Comparison of ENCODE assay signal across 31 cellular contexts in the genomic region with DNA sequence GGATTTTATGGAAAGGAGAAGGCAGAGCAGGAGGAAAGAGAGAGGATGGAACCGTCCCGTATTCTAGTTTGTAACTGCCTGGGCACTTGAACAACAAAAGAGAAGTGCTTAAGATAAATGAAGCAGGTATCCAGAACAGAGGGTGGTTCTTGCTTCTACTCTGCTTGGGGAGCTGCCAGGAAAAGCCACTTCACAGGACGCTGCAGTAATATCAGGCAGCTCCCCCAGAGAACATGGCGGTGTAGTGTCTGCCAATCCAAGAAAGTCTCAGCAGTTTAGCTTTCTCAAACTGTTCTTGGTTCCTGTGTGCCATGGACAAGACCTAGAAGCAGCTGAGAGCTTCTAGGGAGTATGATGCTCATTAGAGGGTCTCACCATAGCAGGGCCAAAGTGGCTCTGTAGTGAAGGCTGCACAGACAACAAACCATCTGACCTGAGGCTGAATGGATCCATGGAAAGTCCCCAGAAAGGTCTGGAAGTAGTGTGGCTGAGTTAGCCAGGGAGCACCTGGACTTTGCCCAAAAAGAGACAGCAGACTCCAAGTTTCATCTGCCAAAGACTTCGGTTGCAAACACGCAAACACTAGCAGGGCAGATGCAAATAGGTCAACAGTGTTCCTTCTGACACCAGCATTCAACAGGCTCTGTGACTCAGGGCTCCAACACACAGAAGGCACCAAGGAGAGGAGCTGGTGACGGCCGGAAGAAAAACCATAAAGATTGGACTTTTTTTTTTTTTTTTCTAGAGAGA.
DNase-seq lines count a peak whose midpoint lies in the region; ATAC-seq and TF ChIP-seq lines count a peak whose summit lies in the region.
"Had no signal": no experiment of that assay in that cellular context is flagged by ENCODE, and none has a peak within 500 bp of the region (broad histone marks: within the 10 kb centered on the region; RNA-seq: fewer than 3 reads in every experiment).

No MANE protein-coding gene starts in this region.

- H3K4me3 ChIP-seq in tibial nerve = no peak overlapping the region
- H3K4me3 ChIP-seq: BLaER1, GM12878, lung, mucosa of descending colon, ovary, smooth muscle cell, stomach, tibial artery had no signal

- 75 to 79% methylated on average over 8 of the region's 8 CpGs for WGBS in tibial nerve, 2 donors

- CTCF ChIA-PET in activated CD4-positive, alpha-beta memory T cell treated with anti-CD3 and anti-CD28 coated beads for 36 hours (lab: Charles Lee) = interaction anchor here (0.9 to 3.7 kb wide), 4 partner anchors 12 to 322 kb away, joined by 3 to 19 read pairs (median 4); a partner anchor contains a TSS
- CTCF ChIA-PET in activated CD4-positive, alpha-beta memory T cell treated with anti-CD3 and anti-CD28 coated beads, Interleukin-2, amount 10 ng/mL, durations not matched to agents 7 days and 5 days (lab: Charles Lee) = no interaction called here

- peak; percentile 39 for DNase-seq in activated CD4-positive, alpha-beta memory T cell treated with anti-CD3 and anti-CD28 coated beads for 36 hours
- no peak for DNase-seq in activated CD4-positive, alpha-beta memory T cell treated with anti-CD3 and anti-CD28 coated beads, Interleukin-2, amount 10 ng/mL, durations not matched to agents 7 days and 5 days
- DNase-seq in DMS79 treated with DMSO at 0.1 percent for 48 hours (lab: John Stamatoyannopoulos, UW) (peak; percentile 68), NCI-H2196 treated with DMSO at 0.1 percent for 48 hours (lab: John Stamatoyannopoulos, UW; ENCODE audit: unreplicated experiment) (peak; percentile 13), left lobe of liver (ENCODE audit: low spot score) (peak; percentile 49), LoVo (ENCODE audit: low spot score) (no peak), tibial nerve (ENCODE audit: low spot score in 2 of 2) (no peak)
- DNase-seq: activated CD4-positive, alpha-beta T cell treated with anti-CD3 and anti-CD28 coated beads, Interleukin-2, amount 50 U/mL, for 1 hour; amygdala; Caco-2; kidney; mucosa of descending colon; NCI-H1436 treated with DMSO at 0.1 percent for 48 hours; NCI-H82; OCI-M1; ovary; retina; stimulated activated CD4-positive, alpha-beta T cell treated with anti-CD3 and anti-CD28 coated beads, Interleukin-1b, Interleukin-23, amount 100 ng/mL, for 48 hours; stimulated activated CD8-positive, alpha-beta memory T cell treated with anti-CD3 and anti-CD28 coated beads, Interleukin-4, amount 100 ng/mL, for 48 hours; stomach; T-helper 9 cell; tibial artery had no signal

- H3K4me1 ChIP-seq in tibial nerve = no peaks in the 10 kb centered on the region
- H3K4me1 ChIP-seq: BLaER1, Caco-2, tibial artery had no signal

- no peaks in the 10 kb centered on the region for H3K36me3 Mint-ChIP-seq in activated CD4-positive, alpha-beta memory T cell treated with anti-CD3 and anti-CD28 coated beads for 36 hours
- H3K36me3 Mint-ChIP-seq in activated CD4-positive, alpha-beta memory T cell treated with anti-CD3 and anti-CD28 coated beads, Interleukin-2, amount 10 ng/mL, durations not matched to agents 7 days and 5 days (ENCODE audit: low read depth) = peaks cover 10% of the 10 kb centered on the region
- H3K36me3 Mint-ChIP-seq: activated naive CD4-positive, alpha-beta T cell treated with anti-CD3 and anti-CD28 coated beads, Interleukin-2, amount 50 U/mL, for 24 hours; natural killer cell treated with Interleukin-12 subunit alpha and Interleukin-12 subunit beta and Interleukin-15 and Interleukin-18, amount 100 ng/mL, for 72 hours had no signal

- peaks cover 77% of the 10 kb centered on the region for H3K4me1 Mint-ChIP-seq in activated CD4-positive, alpha-beta memory T cell treated with anti-CD3 and anti-CD28 coated beads for 36 hours (ENCODE audit: low read depth)
- H3K4me1 Mint-ChIP-seq in activated CD4-positive, alpha-beta memory T cell treated with anti-CD3 and anti-CD28 coated beads, Interleukin-2, amount 10 ng/mL, durations not matched to agents 7 days and 5 days = peaks cover 46% of the 10 kb centered on the region

- no peak overlapping the region for H3K4me3 Mint-ChIP-seq in activated CD4-positive, alpha-beta memory T cell treated with anti-CD3 and anti-CD28 coated beads for 36 hours
- no peak overlapping the region for H3K4me3 Mint-ChIP-seq in activated CD4-positive, alpha-beta memory T cell treated with anti-CD3 and anti-CD28 coated beads, Interleukin-2, amount 10 ng/mL, durations not matched to agents 7 days and 5 days
- H3K4me3 Mint-ChIP-seq: activated naive CD4-positive, alpha-beta T cell treated with anti-CD3 and anti-CD28 coated beads, Interleukin-2, amount 50 U/mL, for 24 hours; activated T-helper 1 cell treated with anti-CD3 and anti-CD28 coated beads, Interleukin-12 subunit alpha, Interleukin-12 subunit beta, Interleukin-2, Interleukin-4 antibody, amounts not matched to agents 30 ng/mL and 10 ng/mL and 1 ng/mL, durations not matched to agents 14 hours and 24 hours and 36 hours; natural killer cell treated with Interleukin-12 subunit alpha and Interleukin-12 subunit beta and Interleukin-15 and Interleukin-18, amount 100 ng/mL, for 72 hours had no signal

- TF ChIP-seq CTCF in tibial nerve (IDR thresholded peaks at IDR 0.05) = no peak

- H3K27ac ChIP-seq in tibial nerve = no peak overlapping the region
- H3K27ac ChIP-seq: BLaER1, KMS-11, ovary, stomach, tibial artery had no signal

- POLR2A ChIA-PET in activated CD4-positive, alpha-beta memory T cell treated with anti-CD3 and anti-CD28 coated beads for 36 hours (lab: Charles Lee) = interaction anchor here (1.1 to 4.2 kb wide), 3 partner anchors 14 to 267 kb away, joined by 3 to 43 read pairs (median 37); a partner anchor contains a TSS
- POLR2A ChIA-PET in activated CD4-positive, alpha-beta memory T cell treated with anti-CD3 and anti-CD28 coated beads, Interleukin-2, amount 10 ng/mL, durations not matched to agents 7 days and 5 days (lab: Charles Lee) = interaction anchor here (1.0 to 1.4 kb wide), 2 partner anchors 13 to 74 kb away, joined by 3 read pairs; no protein-coding TSS in a partner anchor

- no peak for TF ChIP-seq EP300 in tibial nerve (IDR thresholded peaks at IDR 0.05)

- peak; percentile 84 for ATAC-seq in left lobe of liver
- no peak for ATAC-seq in HG02798 (IDR thresholded peaks at IDR 0.05; ENCODE audit: poor library complexity, unreplicated experiment)
- ATAC-seq: mucosa of descending colon; natural killer cell treated with Interleukin-12 subunit alpha and Interleukin-12 subunit beta and Interleukin-15 and Interleukin-18, amount 100 ng/mL, for 72 hours had no signal

- H3K9me3 ChIP-seq in tibial nerve = no peaks in the 10 kb centered on the region
- H3K9me3 ChIP-seq: BLaER1, Caco-2, mucosa of descending colon, ovary, stomach, tibial artery had no signal

- no peaks in the 10 kb centered on the region for H3K27me3 Mint-ChIP-seq in activated CD4-positive, alpha-beta memory T cell treated with anti-CD3 and anti-CD28 coated beads for 36 hours
- H3K27me3 Mint-ChIP-seq in activated CD4-positive, alpha-beta memory T cell treated with anti-CD3 and anti-CD28 coated beads, Interleukin-2, amount 10 ng/mL, durations not matched to agents 7 days and 5 days = peaks cover 3% of the 10 kb centered on the region
- H3K27me3 Mint-ChIP-seq: activated naive CD4-positive, alpha-beta T cell treated with anti-CD3 and anti-CD28 coated beads, Interleukin-2, amount 50 U/mL, for 24 hours had no signal

- H3K9me3 Mint-ChIP-seq in activated CD4-positive, alpha-beta memory T cell treated with anti-CD3 and anti-CD28 coated beads for 36 hours = no peaks in the 10 kb centered on the region
- H3K9me3 Mint-ChIP-seq in activated CD4-positive, alpha-beta memory T cell treated with anti-CD3 and anti-CD28 coated beads, Interleukin-2, amount 10 ng/mL, durations not matched to agents 7 days and 5 days = no peaks in the 10 kb centered on the region
- H3K9me3 Mint-ChIP-seq: activated naive CD4-positive, alpha-beta T cell treated with anti-CD3 and anti-CD28 coated beads, Interleukin-2, amount 50 U/mL, for 24 hours; activated T-helper 1 cell treated with anti-CD3 and anti-CD28 coated beads, Interleukin-12 subunit alpha, Interleukin-12 subunit beta, Interleukin-2, Interleukin-4 antibody, amounts not matched to agents 30 ng/mL and 10 ng/mL and 1 ng/mL, durations not matched to agents 14 hours and 24 hours and 36 hours; natural killer cell treated with Interleukin-12 subunit alpha and Interleukin-12 subunit beta and Interleukin-15 and Interleukin-18, amount 100 ng/mL, for 72 hours had no signal

- no peaks in the 10 kb centered on the region for H3K36me3 ChIP-seq in tibial nerve
- H3K36me3 ChIP-seq: BLaER1, ovary, stomach, tibial artery had no signal

- peak overlapping the region; percentile 55 for H3K27ac Mint-ChIP-seq in activated CD4-positive, alpha-beta memory T cell treated with anti-CD3 and anti-CD28 coated beads for 36 hours
- H3K27ac Mint-ChIP-seq in activated CD4-positive, alpha-beta memory T cell treated with anti-CD3 and anti-CD28 coated beads, Interleukin-2, amount 10 ng/mL, durations not matched to agents 7 days and 5 days = no peak overlapping the region
- H3K27ac Mint-ChIP-seq: activated T-helper 1 cell treated with anti-CD3 and anti-CD28 coated beads, Interleukin-12 subunit alpha, Interleukin-12 subunit beta, Interleukin-2, Interleukin-4 antibody, amounts not matched to agents 30 ng/mL and 10 ng/mL and 1 ng/mL, durations not matched to agents 14 hours and 24 hours and 36 hours; natural killer cell treated with Interleukin-12 subunit alpha and Interleukin-12 subunit beta and Interleukin-15 and Interleukin-18, amount 100 ng/mL, for 72 hours had no signal

- TF ChIP-seq POLR2A in tibial nerve (IDR thresholded peaks at IDR 0.05) = no peak

- no peaks in the 10 kb centered on the region for H3K27me3 ChIP-seq in tibial nerve
- H3K27me3 ChIP-seq: BLaER1, ovary, stomach had no signal

- intact Hi-C loops in activated CD4-positive, alpha-beta memory T cell treated with anti-CD3 and anti-CD28 coated beads for 36 hours (cut with micrococcal nuclease) = loop anchor here (10.0 kb wide), 2 partner anchors 418 to 518 kb away; a partner anchor contains a TSS

Comparison
In these comparisons a context has a peak if more than half of its experiments do, and no peak if none do; other contexts are left out.
1. DNase-seq: peak in activated CD4-positive, alpha-beta memory T cell treated with anti-CD3 and anti-CD28 coated beads for 36 hours (single experiment), DMS79 treated with DMSO at 0.1 percent for 48 hours (single experiment), NCI-H2196 treated with DMSO at 0.1 percent for 48 hours (single experiment) and left lobe of liver (single experiment); none in activated CD4-positive, alpha-beta memory T cell treated with anti-CD3 and anti-CD28 coated beads, Interleukin-2, amount 10 ng/mL, durations not matched to agents 7 days and 5 days (single experiment), LoVo (single experiment) and tibial nerve (0 of 2).